In genomic region chr6:142763205-142763604, GRCh38 we compare ENCODE assay signal across 14 cellular contexts.
A peak's percentile ranks its signal among the peaks of the same experiment; 100 is the strongest.
DNase-seq lines count a peak whose midpoint lies in the region; ATAC-seq, FAIRE-seq and TF ChIP-seq lines count a peak whose summit lies in the region.
"Had no signal": no experiment of that assay in that cellular context is flagged by ENCODE, and none has a peak within 500 bp of the region (broad histone marks: within the 10 kb centered on the region; RNA-seq: fewer than 3 reads in every experiment).

No MANE protein-coding gene starts in this region.

- no peaks in the 10 kb centered on the region for H3K9me3 ChIP-seq in breast epithelium
- H3K9me3 ChIP-seq: heart right ventricle had no signal

- H3K4me1 ChIP-seq in breast epithelium, result no peaks in the 10 kb centered on the region
- H3K4me1 ChIP-seq in foreskin keratinocyte, result peaks cover 5% of the 10 kb centered on the region

- no peaks in the 10 kb centered on the region for H3K27me3 Mint-ChIP-seq in MCF 10A (ENCODE audit: insufficient read depth, unreplicated experiment)
- H3K27me3 Mint-ChIP-seq in activated naive CD8-positive, alpha-beta T cell, result no peaks in the 10 kb centered on the region

- peaks cover 61% of the 10 kb centered on the region for H3K36me3 Mint-ChIP-seq in MCF 10A (ENCODE audit: insufficient read depth, unreplicated experiment)
- peaks cover 38% of the 10 kb centered on the region for H3K36me3 Mint-ChIP-seq in activated naive CD8-positive, alpha-beta T cell

- ATAC-seq in foreskin keratinocyte, result peak; percentile 60
- no peak for ATAC-seq in HG03432 (IDR thresholded peaks at IDR 0.05; ENCODE audit: unreplicated experiment)

- peaks cover 9% of the 10 kb centered on the region for H3K4me1 Mint-ChIP-seq in MCF 10A (ENCODE audit: insufficient read depth, unreplicated experiment)
- H3K4me1 Mint-ChIP-seq in activated naive CD8-positive, alpha-beta T cell (ENCODE audit: low read depth), result peaks cover 50% of the 10 kb centered on the region

- no peak overlapping the region for H3K4me3 ChIP-seq in breast epithelium
- H3K4me3 ChIP-seq: heart right ventricle had no signal

- DNase-seq in MCF 10A (ENCODE audit: unreplicated experiment) (no peak), breast epithelium (ENCODE audit: low spot score in 2 of 2) (no peak), foreskin keratinocyte (peak in 1 of 2 donors; percentile 60), stromal cell of bone marrow (ENCODE audit: low read depth) (peak; percentile 18), Kasumi-1 (lab: John Stamatoyannopoulos, UW) (no peak), HTR-8/SVneo (ENCODE audit: insufficient read length, low spot score) (no peak)
- DNase-seq: activated CD4-positive, alpha-beta T cell treated with anti-CD3 and anti-CD28 coated beads, Interleukin-2, amount 50 U/mL, for 1 hour; activated naive CD4-positive, alpha-beta T cell treated with anti-CD3 and anti-CD28 coated beads for 36 hours; heart right ventricle; left ventricle myocardium superior; NCI-H2107; stimulated activated CD4-positive, alpha-beta T cell treated with anti-CD3 and anti-CD28 coated beads, Interleukin-15, amount 100 ng/mL, for 24 hours had no signal

- H3K27me3 ChIP-seq in breast epithelium (no peaks in the 10 kb centered on the region), foreskin keratinocyte (no peaks in the 10 kb centered on the region)
- H3K27me3 ChIP-seq: heart right ventricle had no signal

- H3K9me3 Mint-ChIP-seq in MCF 10A (ENCODE audit: unreplicated experiment), result no peaks in the 10 kb centered on the region
- H3K9me3 Mint-ChIP-seq in activated naive CD8-positive, alpha-beta T cell (ENCODE audit: low read depth), result no peaks in the 10 kb centered on the region
- H3K9me3 Mint-ChIP-seq: activated naive CD4-positive, alpha-beta T cell treated with anti-CD3 and anti-CD28 coated beads for 36 hours had no signal

- CTCF ChIA-PET in MCF 10A (lab: Yijun Ruan, JAX), result interaction anchor here (0.7 kb wide), 1 partner anchor 265 kb away, joined by 3 read pairs; no protein-coding TSS in a partner anchor

- no peaks in the 10 kb centered on the region for H3K36me3 ChIP-seq in breast epithelium

- intact Hi-C loops in MCF 10A (cut with micrococcal nuclease) (loop anchor here (5.0 kb wide), 1 partner anchor 184 kb away; the partner anchor contains the start of gene HIVEP2), breast epithelium (cut with DNase I; ENCODE audit: low total_unique reads) (no loop called here)

- peak overlapping the region; percentile 49 for H3K27ac Mint-ChIP-seq in MCF 10A (ENCODE audit: low read depth, unreplicated experiment)
- H3K27ac Mint-ChIP-seq in activated naive CD8-positive, alpha-beta T cell, result peak overlapping the region; percentile 46
- H3K27ac Mint-ChIP-seq: activated naive CD4-positive, alpha-beta T cell treated with anti-CD3 and anti-CD28 coated beads for 36 hours had no signal

- BruUV-seq in MCF 10A (replicated peaks; lab: Mats Ljungman, UMichigan), result no TSS peak

- FAIRE-seq in HTR-8/SVneo (lab: Jason Lieb, UNC), result no peak

- TF ChIP-seq POLR2A in breast epithelium (IDR thresholded peaks at IDR 0.05), result no peak

- POLR2A ChIA-PET in MCF 10A (lab: Yijun Ruan, JAX), result interaction anchor here (0.5 kb wide), 1 partner anchor 13 kb away, joined by 3 read pairs; no protein-coding TSS in a partner anchor

- H3K27ac ChIP-seq in breast epithelium (no peak overlapping the region), foreskin keratinocyte (no peak overlapping the region)
- H3K27ac ChIP-seq: heart right ventricle had no signal

- TF ChIP-seq CTCF in MCF 10A (IDR thresholded peaks at IDR 0.05; ENCODE audit: unreplicated experiment) (no peak), breast epithelium (IDR thresholded peaks at IDR 0.05) (no peak), foreskin keratinocyte (conservative IDR thresholded peaks at IDR 0.05) (no peak)

- no peak overlapping the region for H3K4me3 Mint-ChIP-seq in MCF 10A (ENCODE audit: unreplicated experiment)
- no peak overlapping the region for H3K4me3 Mint-ChIP-seq in activated naive CD8-positive, alpha-beta T cell
- H3K4me3 Mint-ChIP-seq: activated naive CD4-positive, alpha-beta T cell treated with anti-CD3 and anti-CD28 coated beads for 36 hours had no signal
